In genomic region chr3:53842436-53843194, GRCh38 we compare ENCODE assay signal across 10 cellular contexts. TPM values are rescaled to one million over a fixed set of nuclear protein-coding genes. Genes with fewer than 3 reads are reported as not detected.
DNase-seq lines count a peak whose midpoint lies in the region; ATAC-seq, FAIRE-seq and TF ChIP-seq lines count a peak whose summit lies in the region.
"Had no signal": no experiment of that assay in that cellular context is flagged by ENCODE, and none has a peak within 500 bp of the region (broad histone marks: within the 10 kb centered on the region; RNA-seq: fewer than 3 reads in every experiment).

No MANE protein-coding gene starts in this region.

- no peak overlapping the region for H3K56ac ChIP-seq in H9 (ENCODE audit: insufficient read length, low read depth, low read length)

- H3K4ac ChIP-seq in H9 (ENCODE audit: low read depth, low read length): no peak overlapping the region

- H3K9me3 Mint-ChIP-seq in H9: no peaks in the 10 kb centered on the region; a peak in 1 of 5 replicates
- no peaks in the 10 kb centered on the region for H3K9me3 Mint-ChIP-seq in naive thymus-derived CD4-positive, alpha-beta T cell
- H3K9me3 Mint-ChIP-seq in osteocyte (ENCODE audit: unreplicated experiment): no peaks in the 10 kb centered on the region
- H3K9me3 Mint-ChIP-seq: activated naive CD8-positive, alpha-beta T cell treated with anti-CD3 and anti-CD28 coated beads, Interleukin-2, amount 10 ng/mL, durations not matched to agents 7 days and 5 days had no signal

- peaks cover 4% of the 10 kb centered on the region for H3K23me2 ChIP-seq in H9 (ENCODE audit: insufficient read length, low read depth, low read length, poor library complexity, severe bottlenecking)

- H3K27ac Mint-ChIP-seq in H9: peak overlapping the region in 2 of 3 experiments; percentile 18 to 55; a peak in 3 of 7 replicates
- no peak overlapping the region for H3K27ac Mint-ChIP-seq in naive thymus-derived CD4-positive, alpha-beta T cell
- H3K27ac Mint-ChIP-seq in osteocyte (ENCODE audit: unreplicated experiment): no peak overlapping the region
- H3K27ac Mint-ChIP-seq: activated naive CD8-positive, alpha-beta T cell treated with anti-CD3 and anti-CD28 coated beads, Interleukin-2, amount 10 ng/mL, durations not matched to agents 7 days and 5 days had no signal

- no peak overlapping the region for H4K8ac ChIP-seq in H9 (replicated peaks; ENCODE audit: insufficient read length, low read depth, low read length)

- no peak overlapping the region for H2BK20ac ChIP-seq in H9 (ENCODE audit: low read depth, low read length, poor library complexity, severe bottlenecking)

- no peak overlapping the region for H3K4me3 ChIP-seq in WERI-Rb-1 (ENCODE audit: low read depth, low read length)
- H3K4me3 ChIP-seq in left ventricle myocardium inferior: no peak overlapping the region
- no peak overlapping the region for H3K4me3 ChIP-seq in small intestine (ENCODE audit: low read depth in 1 of 2, low read length in 2 of 2)
- no peak overlapping the region for H3K4me3 ChIP-seq in naive thymus-derived CD4-positive, alpha-beta T cell (ENCODE audit: low read length)
- H3K4me3 ChIP-seq: upper lobe of left lung had no signal

- no peak overlapping the region for H3T11ph ChIP-seq in H9 (ENCODE audit: low read length)

- H3K79me1 ChIP-seq in H9 (ENCODE audit: insufficient read depth, low read depth, low read length, poor library complexity, severe bottlenecking): no peaks in the 10 kb centered on the region

- H4K20me1 ChIP-seq in H9 (ENCODE audit: control insufficient read depth, insufficient read depth, insufficient read length): no peaks in the 10 kb centered on the region

- no peaks in the 10 kb centered on the region for H3K79me2 ChIP-seq in H9 (ENCODE audit: insufficient read depth, low read length)

- H2BK15ac ChIP-seq in H9 (ENCODE audit: low read depth, low read length): no peak overlapping the region

- H3K4me3 Mint-ChIP-seq in H9 (peak overlapping the region in 1 of 2 experiments; percentile 10; a peak in 1 of 5 replicates), osteocyte (ENCODE audit: unreplicated experiment) (no peak overlapping the region)
- H3K4me3 Mint-ChIP-seq in naive thymus-derived CD4-positive, alpha-beta T cell: no peak overlapping the region
- H3K4me3 Mint-ChIP-seq: activated naive CD8-positive, alpha-beta T cell treated with anti-CD3 and anti-CD28 coated beads, Interleukin-2, amount 10 ng/mL, durations not matched to agents 7 days and 5 days had no signal

- no peak overlapping the region for H3K4me2 ChIP-seq in H9 (ENCODE audit: insufficient read depth, insufficient read length, low read length)

- peaks cover 1 to 10% (median 9%) of the 10 kb centered on the region in 3 experiments; a peak in 4 of 7 replicates for H3K36me3 Mint-ChIP-seq in H9 (ENCODE audit: insufficient read depth in 1 of 3, low read depth in 3 of 3)
- no peaks in the 10 kb centered on the region for H3K36me3 Mint-ChIP-seq in naive thymus-derived CD4-positive, alpha-beta T cell
- H3K36me3 Mint-ChIP-seq in osteocyte (ENCODE audit: unreplicated experiment): no peaks in the 10 kb centered on the region
- H3K36me3 Mint-ChIP-seq: activated naive CD8-positive, alpha-beta T cell treated with anti-CD3 and anti-CD28 coated beads, Interleukin-2, amount 10 ng/mL, durations not matched to agents 7 days and 5 days had no signal

- no peak overlapping the region for H2AFZ ChIP-seq in H9 (ENCODE audit: low read length)

- H3K23ac ChIP-seq in H9 (ENCODE audit: insufficient read length, low read depth, low read length): no peak overlapping the region

- H3K9me3 ChIP-seq in H9 (ENCODE audit: control insufficient read depth, low read depth, low read length) (no peaks in the 10 kb centered on the region), WERI-Rb-1 (ENCODE audit: severe bottlenecking) (peaks cover 4% of the 10 kb centered on the region), left ventricle myocardium inferior (replicated peaks) (no peaks in the 10 kb centered on the region), small intestine (ENCODE audit: control insufficient read depth, low read depth) (no peaks in the 10 kb centered on the region)
- H3K9me3 ChIP-seq in naive thymus-derived CD4-positive, alpha-beta T cell (ENCODE audit: control insufficient read depth in 2 of 3, low read length in 3 of 3): no peaks in the 10 kb centered on the region
- H3K9me3 ChIP-seq: upper lobe of left lung had no signal

- H3K4me1 Mint-ChIP-seq in H9 (peaks cover 39 to 41% of the 10 kb centered on the region in 2 experiments), osteocyte (ENCODE audit: unreplicated experiment) (peaks cover 5% of the 10 kb centered on the region)
- H3K4me1 Mint-ChIP-seq in naive thymus-derived CD4-positive, alpha-beta T cell: peaks cover 0 to 8% (median 0%) of the 10 kb centered on the region in 7 donors
- H3K4me1 Mint-ChIP-seq: activated naive CD8-positive, alpha-beta T cell treated with anti-CD3 and anti-CD28 coated beads, Interleukin-2, amount 10 ng/mL, durations not matched to agents 7 days and 5 days had no signal

- no peak overlapping the region for H3K18ac ChIP-seq in H9 (ENCODE audit: insufficient read length, low read depth, low read length)

- peaks cover 18% of the 10 kb centered on the region for H3K27me3 Mint-ChIP-seq in H9 (ENCODE audit: low read depth)
- peaks cover 25 to 59% (median 45%) of the 10 kb centered on the region in 5 donors for H3K27me3 Mint-ChIP-seq in naive thymus-derived CD4-positive, alpha-beta T cell
- peaks cover 13% of the 10 kb centered on the region for H3K27me3 Mint-ChIP-seq in osteocyte (ENCODE audit: unreplicated experiment)

- FAIRE-seq in small intestine (lab: Jason Lieb, UNC): no peak

- peak overlapping the region; percentile 24; the same call in 1 of the 2 replicates for H3K14ac ChIP-seq in H9 (ENCODE audit: insufficient read depth, low read length)

- TF ChIP-seq CTCF in H9 (conservative IDR thresholded peaks at IDR 0.05) (peak; percentile 49; the same call in 2 of the 3 replicates), WERI-Rb-1 (IDR thresholded peaks at IDR 0.05; ENCODE audit: low read depth, low read length) (no peak), left ventricle myocardium inferior (IDR thresholded peaks at IDR 0.05; ENCODE audit: borderline replicate concordance) (peak; percentile 35), osteocyte (IDR thresholded peaks at IDR 0.05) (no peak)

- no peak for ATAC-seq in naive thymus-derived CD4-positive, alpha-beta T cell
- ATAC-seq in HG03378 (IDR thresholded peaks at IDR 0.05; ENCODE audit: unreplicated experiment): no peak

- DNase-seq in H9 (peak; percentile 41), WERI-Rb-1 (no peak), left ventricle myocardium inferior (no peak), small intestine (peak; percentile 89), osteocyte (ENCODE audit: extremely low spot score, unreplicated experiment) (no peak)
- DNase-seq in naive thymus-derived CD4-positive, alpha-beta T cell: no peak
- DNase-seq in stimulated activated CD4-positive, alpha-beta T cell treated with anti-CD3 and anti-CD28 coated beads, Interleukin-4, amount 100 ng/mL, for 4 hours: no peak
- DNase-seq: activated naive CD8-positive, alpha-beta T cell treated with anti-CD3 and anti-CD28 coated beads, Interleukin-2, amount 10 ng/mL, durations not matched to agents 7 days and 5 days had no signal

- no peak overlapping the region for H3K27ac ChIP-seq in H9 (ENCODE audit: insufficient read length, low read depth, low read length)
- H3K27ac ChIP-seq in WERI-Rb-1: peak overlapping the region; percentile 48
- H3K27ac ChIP-seq in left ventricle myocardium inferior (replicated peaks): no peak overlapping the region
- H3K27ac ChIP-seq in small intestine (ENCODE audit: low read depth in 1 of 2, low read length in 1 of 2): peak overlapping the region; percentile 17 to 86
- no peak overlapping the region for H3K27ac ChIP-seq in naive thymus-derived CD4-positive, alpha-beta T cell (ENCODE audit: low read depth, low read length)

- no CpG with 5 or more reads among the region's 12 CpGs for WGBS in H9 (ENCODE audit: extremely low coverage, insufficient read length, low lambda C conversion rate)
- WGBS in small intestine, 3 donors: 10 to 42% (median 25%) methylated on average over 11 to 12 of the region's 12 CpGs

- H4K91ac ChIP-seq in H9 (ENCODE audit: insufficient read length, low read depth, low read length): no peak overlapping the region

- no peak overlapping the region for H2AK5ac ChIP-seq in H9 (ENCODE audit: insufficient read length, low read length)

- H2BK120ac ChIP-seq in H9 (ENCODE audit: low read depth, low read length, poor library complexity, severe bottlenecking): no peak overlapping the region

- no peak overlapping the region for H3K9ac ChIP-seq in H9 (ENCODE audit: extremely low read depth, insufficient read length, low read length)

- H2BK12ac ChIP-seq in H9 (ENCODE audit: insufficient read length, low read depth, low read length): no peak overlapping the region

- CTCF ChIA-PET in naive thymus-derived CD4-positive, alpha-beta T cell (lab: Charles Lee): no interaction called here

- POLR2A ChIA-PET in naive thymus-derived CD4-positive, alpha-beta T cell (lab: Charles Lee): no interaction called here

- H3K27me3 ChIP-seq in H9 (ENCODE audit: insufficient read depth, low read length) (peaks cover 9% of the 10 kb centered on the region; the same call in 1 of the 2 replicates), WERI-Rb-1 (ENCODE audit: insufficient read depth, low read depth, severe bottlenecking) (no peaks in the 10 kb centered on the region), left ventricle myocardium inferior (ENCODE audit: low read depth) (peaks cover 38% of the 10 kb centered on the region), small intestine (ENCODE audit: control insufficient read depth in 2 of 2, insufficient read depth in 2 of 2, low read length in 2 of 2) (no peaks in the 10 kb centered on the region)
- peaks cover 0 to 13% of the 10 kb centered on the region in 2 donors for H3K27me3 ChIP-seq in naive thymus-derived CD4-positive, alpha-beta T cell (ENCODE audit: control insufficient read depth in 2 of 2, insufficient read depth in 2 of 2, low read length in 2 of 2)

- no peak overlapping the region for H2BK5ac ChIP-seq in H9 (ENCODE audit: insufficient read length, low read length)

- intact Hi-C loops in left ventricle myocardium inferior (cut with micrococcal nuclease): no loop called here
- intact Hi-C loops in naive thymus-derived CD4-positive, alpha-beta T cell (cut with micrococcal nuclease): no loop called here

- H3K36me3 ChIP-seq in WERI-Rb-1 (no peaks in the 10 kb centered on the region), left ventricle myocardium inferior (no peaks in the 10 kb centered on the region), small intestine (ENCODE audit: control insufficient read depth in 2 of 2, insufficient read depth in 2 of 2, low read length in 2 of 2) (no peaks in the 10 kb centered on the region)
- H3K36me3 ChIP-seq in naive thymus-derived CD4-positive, alpha-beta T cell (ENCODE audit: control insufficient read depth in 2 of 3, insufficient read depth in 3 of 3, low read length in 3 of 3): no peaks in the 10 kb centered on the region
- H3K36me3 ChIP-seq: upper lobe of left lung had no signal

- no peak overlapping the region for H4K5ac ChIP-seq in H9 (ENCODE audit: insufficient read length, low read depth, low read length)

- H3K4me1 ChIP-seq in H9 (ENCODE audit: insufficient read depth, low read length) (peaks cover 7% of the 10 kb centered on the region; the same call in 1 of the 2 replicates), left ventricle myocardium inferior (peaks cover 30% of the 10 kb centered on the region), small intestine (ENCODE audit: control insufficient read depth in 2 of 2, insufficient read depth in 1 of 2, low read depth in 1 of 2, low read length in 1 of 2) (peaks cover 2 to 6% of the 10 kb centered on the region in 2 donors)
- H3K4me1 ChIP-seq in naive thymus-derived CD4-positive, alpha-beta T cell (ENCODE audit: control insufficient read depth in 2 of 2, insufficient read depth in 2 of 2, low read length in 2 of 2): no peaks in the 10 kb centered on the region

RNA-seq across cellular contexts. Expression of gene CHDH, which starts 3.6 kb away (rescaled TPM):
- total RNA-seq in H9 (2021): 8.2 and 11.0 TPM in 2 replicates
- total RNA-seq in left ventricle myocardium inferior: 3.7 TPM
- 1 to 10 TPM; 2.2 to 8.5 (median 7.4) TPM for polyA plus RNA-seq in small intestine
- 1 to 10 TPM in 1 of 5 experiments, under 1 TPM in 4; 0.05 to 1.3 (median 0.27) TPM for total RNA-seq in naive thymus-derived CD4-positive, alpha-beta T cell
- not detected for polyA plus RNA-seq in naive thymus-derived CD4-positive, alpha-beta T cell
- total RNA-seq in osteocyte: 0.81 and 0.86 TPM in 2 replicates

RNA-seq across cellular contexts. Expression of gene IL17RB, which starts 3.8 kb away (rescaled TPM):
- total RNA-seq in H9 (2021): 8.3 and 9.8 TPM in 2 replicates
- 0.47 TPM for total RNA-seq in left ventricle myocardium inferior
- 10 to 100 TPM in 1 of 3 donors, 1 to 10 TPM in 2; 2.4 to 10.5 (median 9.2) TPM for polyA plus RNA-seq in small intestine
- 1 to 10 TPM in 1 of 5 experiments, under 1 TPM in 1, not detected in 3; 0.71 to 6.0 TPM for total RNA-seq in naive thymus-derived CD4-positive, alpha-beta T cell
- under 1 TPM; 0.22 to 0.47 TPM for polyA plus RNA-seq in naive thymus-derived CD4-positive, alpha-beta T cell
- total RNA-seq in osteocyte: 0.24 and 0.54 TPM in 2 replicates

RNA-seq across cellular contexts. Expression of gene ACTR8, which starts 39.3 kb away (rescaled TPM):
- 36.7 and 39.2 TPM in 2 replicates for total RNA-seq in H9 (2021)
- total RNA-seq in left ventricle myocardium inferior: 33.2 TPM
- 1 to 10 TPM; 6.2 to 9.4 (median 6.9) TPM for polyA plus RNA-seq in small intestine
- 10 to 100 TPM; 18.4 to 49.8 (median 41.5) TPM for total RNA-seq in naive thymus-derived CD4-positive, alpha-beta T cell
- polyA plus RNA-seq in naive thymus-derived CD4-positive, alpha-beta T cell: 10 to 100 TPM; 17.9 to 19.5 TPM
- 40.0 and 51.9 TPM in 2 replicates for total RNA-seq in osteocyte

RNA-seq across cellular contexts. Expression of gene SELENOK, which starts 49.0 kb away (rescaled TPM):
- 30.3 and 34.6 TPM in 2 replicates for total RNA-seq in H9 (2021)
- total RNA-seq in left ventricle myocardium inferior: 126 TPM
- polyA plus RNA-seq in small intestine: 100 to 1,000 TPM in 1 of 3 donors, 10 to 100 TPM in 2; 62.3 to 115 (median 79.4) TPM
- 100 to 1,000 TPM in 1 of 5 experiments, 10 to 100 TPM in 4; 33.6 to 104 (median 45.4) TPM for total RNA-seq in naive thymus-derived CD4-positive, alpha-beta T cell
- 100 to 1,000 TPM; 132 to 142 TPM for polyA plus RNA-seq in naive thymus-derived CD4-positive, alpha-beta T cell
- 31.6 and 32.8 TPM in 2 replicates for total RNA-seq in osteocyte

Comparison
In these comparisons a context has a peak if more than half of its experiments do, and no peak if none do; other contexts are left out.
1. DNase-seq: peak in H9 (single experiment) and small intestine (single experiment); none in WERI-Rb-1 (single experiment), left ventricle myocardium inferior (single experiment), naive thymus-derived CD4-positive, alpha-beta T cell (0 of 9), osteocyte (single experiment) and stimulated activated CD4-positive, alpha-beta T cell treated with anti-CD3 and anti-CD28 coated beads, Interleukin-4, amount 100 ng/mL, for 4 hours (0 of 2).
2. H3K27ac ChIP-seq: peak in WERI-Rb-1 (single experiment) and small intestine (2 of 2); none in H9 (single experiment), left ventricle myocardium inferior (single experiment) and naive thymus-derived CD4-positive, alpha-beta T cell (single experiment).
3. H3K27ac Mint-ChIP-seq: peak in H9 (2 of 3); none in naive thymus-derived CD4-positive, alpha-beta T cell (0 of 9) and osteocyte (single experiment).
4. CTCF ChIP-seq: peak in H9 (single experiment) and left ventricle myocardium inferior (single experiment); none in WERI-Rb-1 (single experiment) and osteocyte (single experiment).